In the genomic region with DNA sequence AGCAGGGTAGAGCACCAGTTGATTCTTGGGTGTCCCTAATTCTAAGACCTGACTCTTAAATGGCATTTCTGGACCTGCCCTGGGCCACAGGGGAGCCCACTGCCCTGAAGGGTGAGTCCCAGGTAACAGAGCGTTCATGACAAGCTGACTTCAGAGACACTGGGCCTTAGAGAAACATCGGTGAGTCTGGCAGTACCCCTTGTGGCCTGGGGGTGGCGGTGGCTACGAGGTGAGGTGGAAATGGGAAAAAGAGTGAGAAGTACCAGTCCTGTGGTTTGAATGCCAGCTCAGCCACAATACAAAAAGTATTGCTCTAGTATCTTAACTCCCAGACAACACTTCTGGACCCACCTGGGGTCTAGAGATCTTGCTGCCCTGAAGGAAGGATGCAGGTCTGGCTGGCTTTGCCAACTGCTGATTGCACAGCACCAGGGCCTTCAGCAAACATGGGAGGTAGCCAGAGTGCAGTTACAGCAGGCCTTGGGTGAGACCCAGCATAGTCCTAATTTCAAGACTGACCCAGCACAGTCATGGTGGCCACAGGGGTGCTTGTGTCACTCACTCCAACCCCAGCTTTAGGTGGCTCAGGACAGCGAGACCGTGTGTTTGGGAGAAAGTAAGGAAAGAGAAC, we compare ENCODE assay signal across 8 cellular contexts. TPM values are rescaled to one million over a fixed set of nuclear protein-coding genes. Genes with fewer than 3 reads are reported as not detected.
DNase-seq lines count a peak whose midpoint lies in the region; ATAC-seq and TF ChIP-seq lines count a peak whose summit lies in the region.

No MANE protein-coding gene starts in this region.

- TF ChIP-seq POLR2A in IMR-90 (IDR thresholded peaks at IDR 0.05; ENCODE audit: low read depth, low read length), result no peak

- H3K36me3 Mint-ChIP-seq in mesothelial cell of epicardium, result peaks cover 10% of the 10 kb centered on the region
- H3K36me3 Mint-ChIP-seq in stimulated activated naive CD8-positive, alpha-beta T cell treated with anti-CD3 and anti-CD28 coated beads, Interleukin-15, Interleukin-2, amounts not matched to agents 100 ng/mL and 50 ng/mL, for 24 hours (ENCODE audit: low read depth), result peaks cover 4% of the 10 kb centered on the region

- H2AK9ac ChIP-seq in IMR-90 (replicated peaks; ENCODE audit: low read depth, low read length, poor library complexity), result no peak overlapping the region

- peaks cover 5% of the 10 kb centered on the region for H3K9me3 Mint-ChIP-seq in mesothelial cell of epicardium
- no peaks in the 10 kb centered on the region for H3K9me3 Mint-ChIP-seq in stimulated activated naive CD8-positive, alpha-beta T cell treated with anti-CD3 and anti-CD28 coated beads, Interleukin-15, Interleukin-2, amounts not matched to agents 100 ng/mL and 50 ng/mL, for 24 hours

- H2BK5ac ChIP-seq in IMR-90 (ENCODE audit: low read depth, low read length, poor library complexity, severe bottlenecking), result no peak overlapping the region

- in situ Hi-C loops in IMR-90 (cut with MboI; ENCODE audit: low sequenced_read_pairs), result no loop called here

- ATAC-seq in GM21576 (IDR thresholded peaks at IDR 0.05; ENCODE audit: unreplicated experiment) (peak; percentile 72), IMR-90 (ENCODE audit: low read depth) (no peak)

- no peak overlapping the region for H2BK20ac ChIP-seq in IMR-90 (ENCODE audit: low read depth, low read length)

- DNase-seq in EL (peak; percentile 21), IMR-90 (no peak), cardiac fibroblast (ENCODE audit: low read depth in 2 of 2) (peak; percentile 40 to 48), mesothelial cell of epicardium (ENCODE audit: low spot score in 2 of 2, unreplicated experiment in 2 of 2) (no peak), DMS114 treated with DMSO at 0.1 percent for 48 hours (lab: John Stamatoyannopoulos, UW; ENCODE audit: unreplicated experiment) (no peak)

- intact Hi-C loops in IMR-90 (cut with micrococcal nuclease), result no loop called here

- 86% methylated on average over 1 of the region's 6 CpGs; no CpG with 5 or more reads in 1 of the 2 experiments for WGBS in IMR-90 (ENCODE audit: extremely low coverage in 2 of 2, insufficient read length in 1 of 2), 2 experiments

- H4K5ac ChIP-seq in IMR-90 (ENCODE audit: low read depth, low read length), result no peak overlapping the region

- no peak overlapping the region for H3K56ac ChIP-seq in IMR-90 (ENCODE audit: extremely low read depth, insufficient read depth, low read length)

- POLR2A ChIA-PET in IMR-90 (lab: Charles Lee; ENCODE audit: unreplicated experiment), result no interaction called here

- no peaks in the 10 kb centered on the region for H3K27me3 Mint-ChIP-seq in mesothelial cell of epicardium (ENCODE audit: low read depth)
- no peaks in the 10 kb centered on the region for H3K27me3 Mint-ChIP-seq in stimulated activated naive CD8-positive, alpha-beta T cell treated with anti-CD3 and anti-CD28 coated beads, Interleukin-15, Interleukin-2, amounts not matched to agents 100 ng/mL and 50 ng/mL, for 24 hours

- H3K4me1 Mint-ChIP-seq in mesothelial cell of epicardium, result peaks cover 7% of the 10 kb centered on the region
- H3K4me1 Mint-ChIP-seq in stimulated activated naive CD8-positive, alpha-beta T cell treated with anti-CD3 and anti-CD28 coated beads, Interleukin-15, Interleukin-2, amounts not matched to agents 100 ng/mL and 50 ng/mL, for 24 hours (ENCODE audit: low read depth), result peaks cover 67% of the 10 kb centered on the region

- no peaks in the 10 kb centered on the region for H3K27me3 ChIP-seq in IMR-90 (ENCODE audit: control insufficient read depth, insufficient read depth, low read length)

- no peak overlapping the region for H3K27ac Mint-ChIP-seq in mesothelial cell of epicardium
- H3K27ac Mint-ChIP-seq in stimulated activated naive CD8-positive, alpha-beta T cell treated with anti-CD3 and anti-CD28 coated beads, Interleukin-15, Interleukin-2, amounts not matched to agents 100 ng/mL and 50 ng/mL, for 24 hours, result peak overlapping the region; percentile 83

- no peak overlapping the region for H2BK15ac ChIP-seq in IMR-90 (ENCODE audit: low read depth, low read length)

- H3K36me3 ChIP-seq in IMR-90 (ENCODE audit: control insufficient read depth, insufficient read depth, low read length), result peaks cover 2% of the 10 kb centered on the region; the same call in 1 of the 2 replicates

- no peak overlapping the region for H4K91ac ChIP-seq in IMR-90 (ENCODE audit: insufficient read depth, low read depth, low read length)

- no peak overlapping the region for H3K4me3 ChIP-seq in IMR-90 (ENCODE audit: insufficient read depth, low read depth, low read length)
- H3K4me3 ChIP-seq in WI38 (ENCODE audit: low read depth, low read length), result no peak overlapping the region
- no peak overlapping the region for H3K4me3 ChIP-seq in cardiac fibroblast (replicated peaks in 1 of 2; ENCODE audit: low read depth in 2 of 2, low read length in 2 of 2)

- H3K4me3 Mint-ChIP-seq in mesothelial cell of epicardium, result no peak overlapping the region
- peak overlapping the region; percentile 10 for H3K4me3 Mint-ChIP-seq in stimulated activated naive CD8-positive, alpha-beta T cell treated with anti-CD3 and anti-CD28 coated beads, Interleukin-15, Interleukin-2, amounts not matched to agents 100 ng/mL and 50 ng/mL, for 24 hours

- H3K79me1 ChIP-seq in IMR-90 (ENCODE audit: low read depth in 1 of 2, low read length in 2 of 2), result peaks cover 22 to 81% of the 10 kb centered on the region in 2 experiments

- no TSS peak for BruUV-seq in IMR-90 (replicated peaks; lab: Mats Ljungman, UMichigan)

- H4K20me1 ChIP-seq in IMR-90 (ENCODE audit: insufficient read depth, low read length), result peaks cover 93% of the 10 kb centered on the region

- no peak overlapping the region for H3K27ac ChIP-seq in IMR-90 (ENCODE audit: insufficient read depth, low read length)

- peaks cover 17% of the 10 kb centered on the region for H3K9me1 ChIP-seq in IMR-90 (ENCODE audit: insufficient read depth, low read length)

- no peak overlapping the region for H2AFZ ChIP-seq in IMR-90 (replicated peaks; ENCODE audit: low read length, poor library complexity)

- no peak overlapping the region for H4K8ac ChIP-seq in IMR-90 (ENCODE audit: low read depth in 2 of 2, low read length in 2 of 2)

- peak; percentile 38 for TF ChIP-seq RAD21 in IMR-90 (IDR thresholded peaks at IDR 0.05; ENCODE audit: low read length)

- no peak overlapping the region for H3K23ac ChIP-seq in IMR-90 (ENCODE audit: low read depth, low read length)

- no peak overlapping the region for H2AK5ac ChIP-seq in IMR-90 (ENCODE audit: low read depth, low read length)

- peaks cover 2% of the 10 kb centered on the region; the same call in 1 of the 2 replicates for H3K4me1 ChIP-seq in IMR-90 (ENCODE audit: control insufficient read depth, insufficient read depth, low read length)

- no peaks in the 10 kb centered on the region for H3K9me3 ChIP-seq in IMR-90 (ENCODE audit: control insufficient read depth, insufficient read depth, low read length)

- CTCF ChIA-PET in IMR-90 (lab: Yijun Ruan, JAX), result no interaction called here

- H3K18ac ChIP-seq in IMR-90 (ENCODE audit: low read depth, low read length), result no peak overlapping the region

- H2BK120ac ChIP-seq in IMR-90 (ENCODE audit: low read depth, low read length), result no peak overlapping the region

- no peak overlapping the region for H3K14ac ChIP-seq in IMR-90 (replicated peaks; ENCODE audit: low read depth, low read length)

- H3K4me2 ChIP-seq in IMR-90 (ENCODE audit: low read depth, low read length), result no peak overlapping the region

- dilution Hi-C loops in IMR-90 (cut with HindIII; ENCODE audit: low sequenced_read_pairs, unreplicated experiment), result no loop called here

- no peak overlapping the region for H3K4ac ChIP-seq in IMR-90 (ENCODE audit: low read depth, low read length)

- TF ChIP-seq CTCF in IMR-90 (conservative IDR thresholded peaks at IDR 0.05; ENCODE audit: low read depth, low read length) (peak; percentile 28; the same call in 1 of the 2 replicates), WI38 (IDR thresholded peaks at IDR 0.05; ENCODE audit: low read depth, low read length) (peak; percentile 25; the same call in 1 of the 2 replicates), cardiac fibroblast (IDR thresholded peaks at IDR 0.05; ENCODE audit: low read depth, low read length) (peak; percentile 62), mesothelial cell of epicardium (IDR thresholded peaks at IDR 0.05; ENCODE audit: unreplicated experiment) (peak; percentile 55)

- no peak overlapping the region for H3K9ac ChIP-seq in IMR-90 (ENCODE audit: low read depth, low read length)

TF ChIP-seq in IMR-90, 13 proteins besides CTCF, POLR2A, EP300 and RAD21 (continues in another document):
- TF ChIP-seq, protein P1, sequence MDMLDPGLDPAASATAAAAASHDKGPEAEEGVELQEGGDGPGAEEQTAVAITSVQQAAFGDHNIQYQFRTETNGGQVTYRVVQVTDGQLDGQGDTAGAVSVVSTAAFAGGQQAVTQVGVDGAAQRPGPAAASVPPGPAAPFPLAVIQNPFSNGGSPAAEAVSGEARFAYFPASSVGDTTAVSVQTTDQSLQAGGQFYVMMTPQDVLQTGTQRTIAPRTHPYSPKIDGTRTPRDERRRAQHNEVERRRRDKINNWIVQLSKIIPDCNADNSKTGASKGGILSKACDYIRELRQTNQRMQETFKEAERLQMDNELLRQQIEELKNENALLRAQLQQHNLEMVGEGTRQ (IDR thresholded peaks at IDR 0.05; ENCODE audit: low read depth, low read length), result no peak
- TF ChIP-seq, protein P2, sequence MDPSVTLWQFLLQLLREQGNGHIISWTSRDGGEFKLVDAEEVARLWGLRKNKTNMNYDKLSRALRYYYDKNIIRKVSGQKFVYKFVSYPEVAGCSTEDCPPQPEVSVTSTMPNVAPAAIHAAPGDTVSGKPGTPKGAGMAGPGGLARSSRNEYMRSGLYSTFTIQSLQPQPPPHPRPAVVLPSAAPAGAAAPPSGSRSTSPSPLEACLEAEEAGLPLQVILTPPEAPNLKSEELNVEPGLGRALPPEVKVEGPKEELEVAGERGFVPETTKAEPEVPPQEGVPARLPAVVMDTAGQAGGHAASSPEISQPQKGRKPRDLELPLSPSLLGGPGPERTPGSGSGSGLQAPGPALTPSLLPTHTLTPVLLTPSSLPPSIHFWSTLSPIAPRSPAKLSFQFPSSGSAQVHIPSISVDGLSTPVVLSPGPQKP (IDR thresholded peaks at IDR 0.05; ENCODE audit: borderline replicate concordance, low read depth, low read length), result no peak
- TF ChIP-seq MAFK (IDR thresholded peaks at IDR 0.05; ENCODE audit: low read depth, low read length) (no peak), NFE2L2 (IDR thresholded peaks at IDR 0.05; ENCODE audit: low read depth, low read length) (no peak), FOS (IDR thresholded peaks at IDR 0.05; ENCODE audit: low read depth, low read length) (no peak), CEBPB (IDR thresholded peaks at IDR 0.05; ENCODE audit: low read depth, low read length) (no peak), RFX5 (IDR thresholded peaks at IDR 0.05; ENCODE audit: low read depth, low read length) (no peak), MAZ (IDR thresholded peaks at IDR 0.05; ENCODE audit: borderline replicate concordance, low read depth, low read length) (no peak)

RNA-seq across cellular contexts. Expression of a gene that starts 44.5 kb away (rescaled TPM):
- 128 and 139 TPM in 2 replicates for total RNA-seq in IMR-90 (2012; rRNA removed)
- polyA plus RNA-seq in IMR-90 (2012; rRNA removed), result 28.6 and 34.7 TPM in 2 replicates
- 8.1 and 25.3 TPM in 2 replicates for polyA plus RNA-seq in IMR-90 (2012; cell fraction: cytosol; rRNA removed)
- 15.4 and 130 TPM in 2 replicates for polyA plus RNA-seq in IMR-90 (2012; cell fraction: nucleus; rRNA removed; ENCODE audit: low replicate concordance)
- 149 to 157 TPM (median 155 TPM) in 3 replicates for total RNA-seq in mesothelial cell of epicardium

Comparison
In these comparisons a context has a peak if more than half of its experiments do, and no peak if none do; other contexts are left out.
1. DNase-seq: peak in EL (single experiment) and cardiac fibroblast (2 of 2); none in IMR-90 (single experiment), mesothelial cell of epicardium (0 of 2) and DMS114 treated with DMSO at 0.1 percent for 48 hours (single experiment).
2. Peak in every context shown above with its lines, with median percentiles within 50 percentile points of each other: CTCF ChIP-seq.